Comparison of ENCODE assay signal across 9 cellular contexts in genomic region chr2:136005462-136006205, GRCh38. TPM values are rescaled to one million over a fixed set of nuclear protein-coding genes. Genes with fewer than 3 reads are reported as not detected.
A peak's percentile ranks its signal among the peaks of the same experiment; 100 is the strongest.
DNase-seq lines count a peak whose midpoint lies in the region; ATAC-seq, FAIRE-seq and TF ChIP-seq lines count a peak whose summit lies in the region.
"Had no signal": no experiment of that assay in that cellular context is flagged by ENCODE, and none has a peak within 500 bp of the region (broad histone marks: within the 10 kb centered on the region; RNA-seq: fewer than 3 reads in every experiment).

No MANE protein-coding gene starts in this region.

- no peak overlapping the region for H3K9ac ChIP-seq in OCI-LY1 (ENCODE audit: low read length)

- ATAC-seq in stimulated activated naive CD8-positive, alpha-beta T cell treated with anti-CD3 and anti-CD28 coated beads, Interleukin-15, Interleukin-2, amounts not matched to agents 100 U/mL and 50 U/mL, for 24 hours, result no peak
- ATAC-seq in HG02870 (IDR thresholded peaks at IDR 0.05; ENCODE audit: unreplicated experiment) (peak; percentile 66), left ventricle myocardium superior (no peak)

- peak overlapping the region; percentile 68 for H3K27ac Mint-ChIP-seq in stimulated activated naive CD8-positive, alpha-beta T cell treated with anti-CD3 and anti-CD28 coated beads, Interleukin-15, Interleukin-2, amounts not matched to agents 100 ng/mL and 50 ng/mL, for 24 hours
- H3K27ac Mint-ChIP-seq: activated naive CD8-positive, alpha-beta T cell had no signal

- H3K4me3 ChIP-seq in OCI-LY1 (ENCODE audit: low read depth, low read length, poor library complexity, severe bottlenecking), result no peak overlapping the region
- no peak overlapping the region for H3K4me3 ChIP-seq in breast epithelium

- H3K4me2 ChIP-seq in OCI-LY1 (ENCODE audit: low read length), result peak overlapping the region; percentile 45

- H3K36me3 Mint-ChIP-seq in stimulated activated naive CD8-positive, alpha-beta T cell treated with anti-CD3 and anti-CD28 coated beads, Interleukin-15, Interleukin-2, amounts not matched to agents 100 ng/mL and 50 ng/mL, for 24 hours (ENCODE audit: low read depth), result peaks cover 8% of the 10 kb centered on the region

- DNase-seq in stimulated activated naive CD8-positive, alpha-beta T cell treated with anti-CD3 and anti-CD28 coated beads, Interleukin-15, Interleukin-2, amounts not matched to agents 100 U/mL and 50 U/mL, for 24 hours, result no peak
- DNase-seq in urothelium cell line (ENCODE audit: low spot score), result peak; percentile 20
- no peak for DNase-seq in anterior cingulate cortex (lab: John Stamatoyannopoulos, UW)
- DNase-seq in breast epithelium (ENCODE audit: low spot score in 2 of 2), result no peak
- DNase-seq in left ventricle myocardium superior, result no peak

- no peaks in the 10 kb centered on the region for H3K27me3 Mint-ChIP-seq in stimulated activated naive CD8-positive, alpha-beta T cell treated with anti-CD3 and anti-CD28 coated beads, Interleukin-15, Interleukin-2, amounts not matched to agents 100 ng/mL and 50 ng/mL, for 24 hours
- H3K27me3 Mint-ChIP-seq: activated naive CD8-positive, alpha-beta T cell had no signal

- intact Hi-C loops in breast epithelium (cut with DNase I; ENCODE audit: low total_unique reads), result no loop called here
- intact Hi-C loops in left ventricle myocardium superior (cut with micrococcal nuclease), result no loop called here

- peaks cover 6% of the 10 kb centered on the region; the same call in 1 of the 2 replicates for H3F3A ChIP-seq in OCI-LY1 (ENCODE audit: insufficient read depth, low read length)

- H3K9me2 ChIP-seq in OCI-LY1 (ENCODE audit: low read depth, low read length), result no peaks in the 10 kb centered on the region

- peaks cover 6% of the 10 kb centered on the region for H3K9me3 Mint-ChIP-seq in stimulated activated naive CD8-positive, alpha-beta T cell treated with anti-CD3 and anti-CD28 coated beads, Interleukin-15, Interleukin-2, amounts not matched to agents 100 ng/mL and 50 ng/mL, for 24 hours

- H3K36me3 ChIP-seq in OCI-LY1 (ENCODE audit: insufficient read depth, low read length) (no peaks in the 10 kb centered on the region), breast epithelium (no peaks in the 10 kb centered on the region)

- H3K27ac ChIP-seq in OCI-LY1 (ENCODE audit: low read depth, low read length, poor library complexity, severe bottlenecking) (peak overlapping the region; percentile 82), breast epithelium (no peak overlapping the region)

- TF ChIP-seq CTCF in OCI-LY1 (IDR thresholded peaks at IDR 0.05; ENCODE audit: low read length) (no peak), breast epithelium (IDR thresholded peaks at IDR 0.05) (no peak)

- FAIRE-seq in urothelium cell line (lab: Jason Lieb, UNC), result no peak

- peaks cover 51% of the 10 kb centered on the region for H3K4me1 ChIP-seq in OCI-LY1 (ENCODE audit: insufficient read depth, low read length, severe bottlenecking)
- no peaks in the 10 kb centered on the region for H3K4me1 ChIP-seq in breast epithelium

- no peak overlapping the region for H3K4me3 Mint-ChIP-seq in stimulated activated naive CD8-positive, alpha-beta T cell treated with anti-CD3 and anti-CD28 coated beads, Interleukin-15, Interleukin-2, amounts not matched to agents 100 ng/mL and 50 ng/mL, for 24 hours
- H3K4me3 Mint-ChIP-seq: activated naive CD8-positive, alpha-beta T cell had no signal

- no peak overlapping the region for H2AFZ ChIP-seq in OCI-LY1 (ENCODE audit: low read length)

- H3K9me3 ChIP-seq in OCI-LY1 (ENCODE audit: low read length), result no peaks in the 10 kb centered on the region
- H3K9me3 ChIP-seq in breast epithelium, result no peaks in the 10 kb centered on the region

- TF ChIP-seq POLR2A in breast epithelium (IDR thresholded peaks at IDR 0.05), result no peak

- H3K79me2 ChIP-seq in OCI-LY1 (ENCODE audit: insufficient read depth, low read length), result no peaks in the 10 kb centered on the region

- H3K27me3 ChIP-seq in OCI-LY1 (ENCODE audit: insufficient read depth, low read length) (no peaks in the 10 kb centered on the region), breast epithelium (no peaks in the 10 kb centered on the region)

- peaks cover 63% of the 10 kb centered on the region for H3K4me1 Mint-ChIP-seq in stimulated activated naive CD8-positive, alpha-beta T cell treated with anti-CD3 and anti-CD28 coated beads, Interleukin-15, Interleukin-2, amounts not matched to agents 100 ng/mL and 50 ng/mL, for 24 hours (ENCODE audit: low read depth)

- H4K20me1 ChIP-seq in OCI-LY1 (ENCODE audit: insufficient read depth, low read length), result no peaks in the 10 kb centered on the region

RNA-seq across cellular contexts. Expression of gene DARS1, which starts 20.2 kb away (rescaled TPM):
- total RNA-seq in breast epithelium, result 100 to 1,000 TPM in 1 of 3 donors, 10 to 100 TPM in 2; 76.4 to 117 (median 86.7) TPM
- total RNA-seq in left ventricle myocardium superior, result 62.0 TPM
